8 cellular contexts compared by ENCODE assay signal in genomic region chrX:47233333-47234113, GRCh38. TPM values are rescaled to one million over a fixed set of nuclear protein-coding genes. Genes with fewer than 3 reads are reported as not detected.
DNase-seq lines count a peak whose midpoint lies in the region; ATAC-seq and TF ChIP-seq lines count a peak whose summit lies in the region.

No MANE protein-coding gene starts in this region.

- H3K27ac ChIP-seq in SK-N-SH (ENCODE audit: low read depth in 2 of 2, low read length in 1 of 2) (peak overlapping the region; percentile 92 to 97), osteoblast (ENCODE audit: low read depth, low read length) (peak overlapping the region; percentile 96), thoracic aorta (peak overlapping the region; percentile 93 to 98)

- H3K4me1 ChIP-seq in SK-N-SH (ENCODE audit: control insufficient read depth in 1 of 2, insufficient read depth in 2 of 2, low read depth in 1 of 2, low read length in 1 of 2): peaks cover 0 to 10% of the 10 kb centered on the region in 2 experiments; a peak in 2 of 4 replicates
- H3K4me1 ChIP-seq in osteoblast (ENCODE audit: insufficient read depth, low read length): peaks cover 16% of the 10 kb centered on the region
- peaks cover 0 to 13% of the 10 kb centered on the region in 2 donors for H3K4me1 ChIP-seq in thoracic aorta (ENCODE audit: control insufficient read depth in 1 of 2, low read depth in 2 of 2)

- peak overlapping the region; percentile 98 for H3K27ac Mint-ChIP-seq in activated naive CD4-positive, alpha-beta T cell treated with anti-CD3 and anti-CD28 coated beads, Interleukin-2, amount 50 U/mL, for 72 hours
- H3K27ac Mint-ChIP-seq in glutamatergic neuron (ENCODE audit: unreplicated experiment): peak overlapping the region; percentile 100

- H3K4me1 Mint-ChIP-seq in glutamatergic neuron (ENCODE audit: low read depth, unreplicated experiment): peaks cover 6% of the 10 kb centered on the region

- H3K27me3 Mint-ChIP-seq in glutamatergic neuron (ENCODE audit: unreplicated experiment): peaks cover 3% of the 10 kb centered on the region

- no peak for TF ChIP-seq CTCF in GM10248 (IDR thresholded peaks at IDR 0.05; ENCODE audit: control extremely low read depth, extremely low read depth, low read depth, missing control alignments)
- no peak for TF ChIP-seq CTCF in SK-N-SH (IDR thresholded peaks at IDR 0.05)
- TF ChIP-seq CTCF in glutamatergic neuron (IDR thresholded peaks at IDR 0.05; ENCODE audit: partially characterized antibody, unreplicated experiment): no peak
- TF ChIP-seq CTCF in osteoblast (IDR thresholded peaks at IDR 0.05; ENCODE audit: extremely low read depth, low read depth, low read length): no peak
- TF ChIP-seq CTCF in thoracic aorta (IDR thresholded peaks at IDR 0.05): no peak

- no peaks in the 10 kb centered on the region for H3K9me2 ChIP-seq in SK-N-SH

- H3K4me3 Mint-ChIP-seq in glutamatergic neuron (ENCODE audit: unreplicated experiment): peak overlapping the region; percentile 99

- DNase-seq in GM10248 (ENCODE audit: extremely low spot score) (peak; percentile 84), NCI-H1092 (lab: John Stamatoyannopoulos, UW) (peak; percentile 94), SK-N-SH (peak; percentile 92), glutamatergic neuron (peak; percentile 85), osteoblast (ENCODE audit: insufficient read length, low spot score, missing footprints) (peak; percentile 97), thoracic aorta (ENCODE audit: low spot score) (peak; percentile 90)
- peak; percentile 82 to 95 for DNase-seq in activated naive CD4-positive, alpha-beta T cell treated with anti-CD3 and anti-CD28 coated beads, Interleukin-2, amount 50 U/mL, for 72 hours (ENCODE audit: low spot score in 2 of 2)

- POLR2A ChIA-PET in GM10248 (lab: Yijun Ruan, JAX): interaction anchor here (0.6 to 1.8 kb wide), 6 partner anchors 15 to 756 kb away, joined by 3 to 20 read pairs (median 4); partner anchors contain the start of gene CDK16
- POLR2A ChIA-PET in SK-N-SH (lab: Yijun Ruan, JAX): interaction anchor here (0.6 to 2.4 kb wide), 8 partner anchors 12 to 290 kb away, joined by 3 to 10 read pairs (median 4); partner anchors contain the start of genes NDUFB11 and RBM10

- peaks cover 49% of the 10 kb centered on the region for H3K79me2 ChIP-seq in SK-N-SH (ENCODE audit: insufficient read depth)
- H3K79me2 ChIP-seq in osteoblast (ENCODE audit: insufficient read depth, low read length): peaks cover 41% of the 10 kb centered on the region

- peaks cover 5 to 7% of the 10 kb centered on the region in 2 donors for H3K36me3 Mint-ChIP-seq in activated naive CD4-positive, alpha-beta T cell treated with anti-CD3 and anti-CD28 coated beads, Interleukin-2, amount 50 U/mL, for 72 hours
- H3K36me3 Mint-ChIP-seq in glutamatergic neuron (ENCODE audit: unreplicated experiment): no peaks in the 10 kb centered on the region

- peak overlapping the region; percentile 97 for H3K4me2 ChIP-seq in SK-N-SH
- H3K4me2 ChIP-seq in osteoblast (ENCODE audit: insufficient read depth, low read length): peak overlapping the region; percentile 87

- H3K36me3 ChIP-seq in SK-N-SH (replicated peaks in 1 of 2; ENCODE audit: control insufficient read depth in 1 of 2, insufficient read depth in 2 of 2, low read length in 1 of 2) (peaks cover 3 to 11% of the 10 kb centered on the region in 2 experiments), osteoblast (ENCODE audit: insufficient read depth, low read length) (peaks cover 6% of the 10 kb centered on the region), thoracic aorta (peaks cover 4% of the 10 kb centered on the region)

- H3K27me3 ChIP-seq in SK-N-SH (ENCODE audit: insufficient read depth): no peaks in the 10 kb centered on the region
- H3K27me3 ChIP-seq in osteoblast (ENCODE audit: insufficient read depth, low read length): peaks cover 14% of the 10 kb centered on the region
- H3K27me3 ChIP-seq in thoracic aorta (replicated peaks; ENCODE audit: insufficient read depth): no peaks in the 10 kb centered on the region

- peak; percentile 85 for ATAC-seq in HG02610 (IDR thresholded peaks at IDR 0.05; ENCODE audit: unreplicated experiment)
- ATAC-seq in activated naive CD4-positive, alpha-beta T cell treated with anti-CD3 and anti-CD28 coated beads, Interleukin-2, amount 50 U/mL, for 72 hours: peak; percentile 92 to 95
- ATAC-seq in thoracic aorta (ENCODE audit: insufficient number of reproducible peaks, low FRiP score, low read depth): peak; percentile 94

- H3K9me3 ChIP-seq in SK-N-SH (no peaks in the 10 kb centered on the region), osteoblast (ENCODE audit: low read depth, low read length) (no peaks in the 10 kb centered on the region), thoracic aorta (no peaks in the 10 kb centered on the region)

- H4K20me1 ChIP-seq in SK-N-SH (ENCODE audit: insufficient read depth) (peaks cover 33% of the 10 kb centered on the region), osteoblast (ENCODE audit: insufficient read depth, low read length) (peaks cover 5% of the 10 kb centered on the region)

- 1% methylated on average over 46 of the region's 51 CpGs for WGBS in SK-N-SH (ENCODE audit: low lambda C conversion rate)

- CTCF ChIA-PET in GM10248 (lab: Yijun Ruan, JAX) (interaction anchor here (1.5 kb wide), 1 partner anchor 290 kb away, joined by 5 read pairs; no protein-coding TSS in a partner anchor), SK-N-SH (lab: Yijun Ruan, JAX) (no interaction called here)

- H3K9ac ChIP-seq in SK-N-SH: peak overlapping the region; percentile 93

- H3F3A ChIP-seq in SK-N-SH (replicated peaks; ENCODE audit: insufficient read depth): peaks cover 23% of the 10 kb centered on the region

- H2AFZ ChIP-seq in SK-N-SH (ENCODE audit: low read depth): peak overlapping the region; percentile 87
- peak overlapping the region; percentile 46 for H2AFZ ChIP-seq in osteoblast (ENCODE audit: low read length)

- peak overlapping the region; percentile 78 to 83 for H3K4me3 ChIP-seq in SK-N-SH (ENCODE audit: low read depth in 2 of 2, low read length in 1 of 2)
- H3K4me3 ChIP-seq in osteoblast (ENCODE audit: insufficient read depth, low read length): peak overlapping the region; percentile 82
- H3K4me3 ChIP-seq in thoracic aorta: peak overlapping the region; percentile 80

- no peak for TF ChIP-seq EP300 in SK-N-SH (IDR thresholded peaks at IDR 0.05; ENCODE audit: borderline replicate concordance in 1 of 2, low read depth in 1 of 2, low read length in 1 of 2)

- no peak for TF ChIP-seq RAD21 in SK-N-SH (IDR thresholded peaks at IDR 0.05; ENCODE audit: low read length)

- no peaks in the 10 kb centered on the region for H3K9me3 Mint-ChIP-seq in activated naive CD4-positive, alpha-beta T cell treated with anti-CD3 and anti-CD28 coated beads, Interleukin-2, amount 50 U/mL, for 72 hours
- peaks cover 3% of the 10 kb centered on the region for H3K9me3 Mint-ChIP-seq in glutamatergic neuron (ENCODE audit: unreplicated experiment)

TF ChIP-seq in SK-N-SH, 30 proteins besides CTCF, POLR2A, EP300 and RAD21 (continues in another document):
- TF ChIP-seq FOXM1 (IDR thresholded peaks at IDR 0.05; ENCODE audit: low read depth) (no peak), MEF2A (IDR thresholded peaks at IDR 0.05; ENCODE audit: borderline replicate concordance, low read depth) (no peak), MXI1 (IDR thresholded peaks at IDR 0.05; ENCODE audit: low read depth, low read length) (0 out of 2 replicates have a peak, but pooled peaks have one; percentile 4), SIN3A (IDR thresholded peaks at IDR 0.05; ENCODE audit: borderline replicate concordance, low read depth, low read length) (no peak), SMC3 (IDR thresholded peaks at IDR 0.05; ENCODE audit: low read depth, low read length) (no peak), RFX5 (IDR thresholded peaks at IDR 0.05; ENCODE audit: low read length) (peak; percentile 31; the same call in 1 of the 2 replicates), CHD2 (IDR thresholded peaks at IDR 0.05; ENCODE audit: low read length, partially characterized antibody) (peak; percentile 41), YY1 (IDR thresholded peaks at IDR 0.05; ENCODE audit: low read depth) (peak; percentile 86), EZH2phosphoT487 (IDR thresholded peaks at IDR 0.05; ENCODE audit: borderline replicate concordance, low read depth) (no peak), RXRA (IDR thresholded peaks at IDR 0.05; ENCODE audit: borderline replicate concordance, low read depth) (no peak), FOXJ3 (CRISPR knock-in tag; IDR thresholded peaks at IDR 0.05) (no peak), POLR2AphosphoS5 (IDR thresholded peaks at IDR 0.05; ENCODE audit: low read depth, low read length) (no peak), NFIC (IDR thresholded peaks at IDR 0.05; ENCODE audit: borderline replicate concordance) (no peak)
- TF ChIP-seq, protein P1, sequence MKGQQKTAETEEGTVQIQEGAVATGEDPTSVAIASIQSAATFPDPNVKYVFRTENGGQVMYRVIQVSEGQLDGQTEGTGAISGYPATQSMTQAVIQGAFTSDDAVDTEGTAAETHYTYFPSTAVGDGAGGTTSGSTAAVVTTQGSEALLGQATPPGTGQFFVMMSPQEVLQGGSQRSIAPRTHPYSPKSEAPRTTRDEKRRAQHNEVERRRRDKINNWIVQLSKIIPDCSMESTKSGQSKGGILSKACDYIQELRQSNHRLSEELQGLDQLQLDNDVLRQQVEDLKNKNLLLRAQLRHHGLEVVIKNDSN (IDR thresholded peaks at IDR 0.05; ENCODE audit: borderline replicate concordance, low read depth): no peak

RNA-seq across cellular contexts. Expression of gene USP11, which starts 0.7 kb away (rescaled TPM):
- polyA plus RNA-seq in SK-N-SH (2012; rRNA removed): 40.1 and 53.1 TPM in 2 replicates
- polyA plus RNA-seq in SK-N-SH (2012; cell fraction: cytosol; rRNA removed): 19.8 and 26.2 TPM in 2 replicates
- 185 and 213 TPM in 2 replicates for polyA plus RNA-seq in SK-N-SH (2012; cell fraction: nucleus; rRNA removed)
- 10 to 100 TPM; 14.5 to 22.2 TPM for total RNA-seq in activated naive CD4-positive, alpha-beta T cell treated with anti-CD3 and anti-CD28 coated beads, Interleukin-2, amount 50 U/mL, for 72 hours
- total RNA-seq in glutamatergic neuron (ENCODE audit: unreplicated experiment) (190 TPM), osteoblast (28.2 and 31.8 TPM in 2 replicates), thoracic aorta (10 to 100 TPM; 50.8 to 68.6 TPM)

RNA-seq across cellular contexts. Expression of gene CDK16, which starts 15.0 kb away (rescaled TPM):
- polyA plus RNA-seq in SK-N-SH (2012; rRNA removed): 115 and 116 TPM in 2 replicates
- 64.3 and 83.1 TPM in 2 replicates for polyA plus RNA-seq in SK-N-SH (2012; cell fraction: cytosol; rRNA removed)
- polyA plus RNA-seq in SK-N-SH (2012; cell fraction: nucleus; rRNA removed): 213 and 232 TPM in 2 replicates
- 10 to 100 TPM; 69.5 to 95.8 TPM for total RNA-seq in activated naive CD4-positive, alpha-beta T cell treated with anti-CD3 and anti-CD28 coated beads, Interleukin-2, amount 50 U/mL, for 72 hours
- total RNA-seq in glutamatergic neuron (ENCODE audit: unreplicated experiment): 181 TPM
- total RNA-seq in osteoblast: 61.2 and 65.4 TPM in 2 replicates
- total RNA-seq in thoracic aorta: 10 to 100 TPM; 66.7 to 74.6 TPM

RNA-seq across cellular contexts. Expression of gene UBA1, which starts 39.9 kb away (rescaled TPM):
- 249 and 283 TPM in 2 replicates for polyA plus RNA-seq in SK-N-SH (2012; rRNA removed)
- polyA plus RNA-seq in SK-N-SH (2012; cell fraction: cytosol; rRNA removed): 125 and 170 TPM in 2 replicates
- 396 and 495 TPM in 2 replicates for polyA plus RNA-seq in SK-N-SH (2012; cell fraction: nucleus; rRNA removed)
- total RNA-seq in activated naive CD4-positive, alpha-beta T cell treated with anti-CD3 and anti-CD28 coated beads, Interleukin-2, amount 50 U/mL, for 72 hours: 100 to 1,000 TPM; 236 to 259 TPM
- total RNA-seq in glutamatergic neuron (ENCODE audit: unreplicated experiment): 503 TPM
- 142 and 150 TPM in 2 replicates for total RNA-seq in osteoblast
- 100 to 1,000 TPM; 132 to 133 TPM for total RNA-seq in thoracic aorta

Comparison
In these comparisons a context has a peak if more than half of its experiments do, and no peak if none do; other contexts are left out.
1. Peak in every context shown above with its lines: DNase-seq, ATAC-seq, H3K4me3 ChIP-seq and H3K27ac ChIP-seq.